Comparison of ENCODE assay signal across 18 cellular contexts in the genomic region with DNA sequence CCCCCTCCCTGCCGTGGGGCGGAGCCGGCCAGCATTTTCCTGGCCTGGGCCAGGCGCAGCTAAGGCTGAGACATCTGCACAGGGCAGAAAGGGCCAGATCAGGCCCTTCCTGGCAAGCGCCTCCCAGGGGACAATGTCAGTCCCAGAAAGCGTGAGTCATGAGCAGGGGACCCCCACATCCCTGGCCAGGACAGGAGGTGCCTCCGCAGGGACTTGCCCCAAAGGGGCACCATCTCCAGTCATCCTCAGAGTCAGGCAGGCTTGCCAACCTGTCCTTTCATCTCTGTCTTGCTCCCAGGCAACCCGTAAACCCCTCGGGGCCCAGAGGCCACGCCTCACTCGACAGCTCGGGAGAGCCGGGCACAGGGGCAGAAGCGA. TPM values are rescaled to one million over a fixed set of nuclear protein-coding genes. Genes with fewer than 3 reads are reported as not detected.
A peak's percentile ranks its signal among the peaks of the same experiment; 100 is the strongest.
DNase-seq lines count a peak whose midpoint lies in the region; ATAC-seq and TF ChIP-seq lines count a peak whose summit lies in the region.
"Had no signal": no experiment of that assay in that cellular context is flagged by ENCODE, and none has a peak within 500 bp of the region (broad histone marks: within the 10 kb centered on the region; RNA-seq: fewer than 3 reads in every experiment).

No MANE protein-coding gene starts in this region.

- no peak overlapping the region for H3K4me3 Mint-ChIP-seq in T-helper 2 cell treated with Interferon-gamma antibody and Interleukin-4, amounts not matched to agents 5 μg/mL and 100 μg/mL, for 36 hours
- H3K4me3 Mint-ChIP-seq in naive thymus-derived CD4-positive, alpha-beta T cell = no peak overlapping the region
- H3K4me3 Mint-ChIP-seq: activated naive CD4-positive, alpha-beta T cell treated with anti-CD3 and anti-CD28 coated beads for 36 hours; HFFc6; naive thymus-derived CD8-positive, alpha-beta T cell had no signal

- no peak for TF ChIP-seq RAD21 in liver (IDR thresholded peaks at IDR 0.05)

- CTCF ChIA-PET in PC-9 (lab: Charles Lee) = no interaction called here
- CTCF ChIA-PET in naive thymus-derived CD4-positive, alpha-beta T cell (lab: Charles Lee) = interaction anchor here (0.6 kb wide), 1 partner anchor 603 kb away, joined by 3 read pairs; no protein-coding TSS in a partner anchor

- H3K9me3 Mint-ChIP-seq in T-helper 2 cell treated with Interferon-gamma antibody and Interleukin-4, amounts not matched to agents 5 μg/mL and 100 μg/mL, for 36 hours = peaks cover 18% of the 10 kb centered on the region
- peaks cover 0 to 21% (median 5%) of the 10 kb centered on the region in 11 donors for H3K9me3 Mint-ChIP-seq in naive thymus-derived CD4-positive, alpha-beta T cell

- peak; percentile 45 for ATAC-seq in GM18520 (IDR thresholded peaks at IDR 0.05; ENCODE audit: unreplicated experiment)
- ATAC-seq in naive thymus-derived CD4-positive, alpha-beta T cell = no peak
- ATAC-seq: naive thymus-derived CD8-positive, alpha-beta T cell had no signal

- H3K9me2 ChIP-seq in PC-9 (ENCODE audit: insufficient read depth) = no peaks in the 10 kb centered on the region

- no peaks in the 10 kb centered on the region for H3K27me3 ChIP-seq in ACC112 (ENCODE audit: insufficient read depth, low read length)
- no peaks in the 10 kb centered on the region for H3K27me3 ChIP-seq in PC-9 (ENCODE audit: insufficient read depth, low read depth)
- H3K27me3 ChIP-seq in liver (ENCODE audit: control insufficient read depth in 4 of 4, insufficient read depth in 4 of 4, low read length in 3 of 4) = no peaks in the 10 kb centered on the region
- no peaks in the 10 kb centered on the region for H3K27me3 ChIP-seq in naive thymus-derived CD4-positive, alpha-beta T cell (ENCODE audit: control insufficient read depth in 2 of 2, insufficient read depth in 2 of 2, low read length in 2 of 2)
- H3K27me3 ChIP-seq: brain microvascular endothelial cell, hepatocyte, Peyer's patch, thyroid gland had no signal

- H3K27me3 Mint-ChIP-seq in T-helper 2 cell treated with Interferon-gamma antibody and Interleukin-4, amounts not matched to agents 5 μg/mL and 100 μg/mL, for 36 hours (ENCODE audit: low read depth) = no peaks in the 10 kb centered on the region
- H3K27me3 Mint-ChIP-seq in naive thymus-derived CD4-positive, alpha-beta T cell = peaks cover 0 to 4% (median 0%) of the 10 kb centered on the region in 5 donors
- H3K27me3 Mint-ChIP-seq: naive thymus-derived CD8-positive, alpha-beta T cell had no signal

- H3K4me1 Mint-ChIP-seq in T-helper 2 cell treated with Interferon-gamma antibody and Interleukin-4, amounts not matched to agents 5 μg/mL and 100 μg/mL, for 36 hours (ENCODE audit: low read depth) = peaks cover 4% of the 10 kb centered on the region
- H3K4me1 Mint-ChIP-seq in naive thymus-derived CD4-positive, alpha-beta T cell = peaks cover 0 to 13% (median 0%) of the 10 kb centered on the region in 7 donors

- H3K9me3 ChIP-seq in PC-9 (ENCODE audit: insufficient read depth, low read depth) = peaks cover 3% of the 10 kb centered on the region
- H3K9me3 ChIP-seq in liver (ENCODE audit: control insufficient read depth in 4 of 4, low read length in 3 of 4) = peaks cover 4 to 11% (median 6%) of the 10 kb centered on the region in 4 donors
- peaks cover 0 to 6% (median 0%) of the 10 kb centered on the region in 3 experiments for H3K9me3 ChIP-seq in naive thymus-derived CD4-positive, alpha-beta T cell (ENCODE audit: control insufficient read depth in 2 of 3, low read length in 3 of 3)
- H3K9me3 ChIP-seq: thyroid gland had no signal

- no TSS peak for BruUV-seq in PC-9 (replicated peaks; lab: Mats Ljungman, UMichigan)

- H3F3A ChIP-seq in PC-9 (ENCODE audit: insufficient read depth, low read depth) = no peaks in the 10 kb centered on the region

- H3K4me3 ChIP-seq in ACC112 (ENCODE audit: low read depth, low read length) (peak overlapping the region; percentile 43; the same call in 1 of the 2 replicates), PC-9 (no peak overlapping the region), liver (ENCODE audit: low read depth in 1 of 3, low read length in 3 of 3) (no peak overlapping the region)
- H3K4me3 ChIP-seq in naive thymus-derived CD4-positive, alpha-beta T cell (ENCODE audit: low read length) = no peak overlapping the region
- H3K4me3 ChIP-seq: hepatocyte, Peyer's patch, thyroid gland had no signal

- H3K4me2 ChIP-seq in PC-9 = no peak overlapping the region
- H3K4me2 ChIP-seq: hepatocyte had no signal

- H3K36me3 ChIP-seq in ACC112 (ENCODE audit: insufficient read depth, low read length) (no peaks in the 10 kb centered on the region), PC-9 (ENCODE audit: low read depth) (no peaks in the 10 kb centered on the region), liver (ENCODE audit: control insufficient read depth in 4 of 4, insufficient read depth in 3 of 4, low read depth in 1 of 4, low read length in 3 of 4) (no peaks in the 10 kb centered on the region)
- no peaks in the 10 kb centered on the region for H3K36me3 ChIP-seq in naive thymus-derived CD4-positive, alpha-beta T cell (ENCODE audit: control insufficient read depth in 2 of 3, insufficient read depth in 3 of 3, low read length in 3 of 3)
- H3K36me3 ChIP-seq: brain microvascular endothelial cell, Peyer's patch, thyroid gland had no signal

- H3K27ac ChIP-seq in ACC112 (ENCODE audit: low read depth, low read length) (no peak overlapping the region), PC-9 (no peak overlapping the region), liver (ENCODE audit: low read depth in 1 of 2, low read length in 2 of 2) (peak overlapping the region; percentile 54 to 64)
- no peak overlapping the region for H3K27ac ChIP-seq in naive thymus-derived CD4-positive, alpha-beta T cell (ENCODE audit: low read depth, low read length)
- H3K27ac ChIP-seq: brain microvascular endothelial cell, hepatocyte, Peyer's patch, thyroid gland had no signal

- POLR2A ChIA-PET in PC-9 (lab: Charles Lee; ENCODE audit: unreplicated experiment) = no interaction called here
- POLR2A ChIA-PET in naive thymus-derived CD4-positive, alpha-beta T cell (lab: Charles Lee) = no interaction called here

- H3K79me2 ChIP-seq in ACC112 (ENCODE audit: control insufficient read depth, insufficient read depth, low read length, unreplicated experiment) (no peaks in the 10 kb centered on the region), PC-9 (ENCODE audit: low read depth) (no peaks in the 10 kb centered on the region)
- H3K79me2 ChIP-seq: hepatocyte had no signal

- WGBS in liver = 87% methylated on average over 14 of the region's 14 CpGs

- H3K36me3 Mint-ChIP-seq in T-helper 2 cell treated with Interferon-gamma antibody and Interleukin-4, amounts not matched to agents 5 μg/mL and 100 μg/mL, for 36 hours (ENCODE audit: low read depth) = peaks cover 12% of the 10 kb centered on the region
- H3K36me3 Mint-ChIP-seq in naive thymus-derived CD4-positive, alpha-beta T cell = peaks cover 0 to 19% (median 4%) of the 10 kb centered on the region in 5 donors

- intact Hi-C loops in PC-9 (cut with micrococcal nuclease; ENCODE audit: unreplicated experiment) = no loop called here
- intact Hi-C loops in naive thymus-derived CD4-positive, alpha-beta T cell (cut with micrococcal nuclease) = no loop called here

- TF ChIP-seq CTCF in PC-9 (conservative IDR thresholded peaks at IDR 0.05) (no peak), liver (IDR thresholded peaks at IDR 0.05; ENCODE audit: low read depth, low read length, missing input control) (no peak)

- H2AFZ ChIP-seq in ACC112 (ENCODE audit: low read length, unreplicated experiment) (no peak overlapping the region), PC-9 (no peak overlapping the region)
- H2AFZ ChIP-seq: hepatocyte had no signal

- peak; percentile 41 to 63 for DNase-seq in PC-9
- DNase-seq in GF-D8 (lab: John Stamatoyannopoulos, UW) = no peak
- no peak for DNase-seq in hypothalamus (lab: John Stamatoyannopoulos, UW)
- no peak for DNase-seq in T-helper 2 cell treated with Interferon-gamma antibody and Interleukin-4, amounts not matched to agents 5 μg/mL and 100 μg/mL, for 36 hours (ENCODE audit: low spot score)
- no peak for DNase-seq in naive thymus-derived CD4-positive, alpha-beta T cell
- DNase-seq: activated naive CD4-positive, alpha-beta T cell treated with anti-CD3 and anti-CD28 coated beads for 36 hours; brain microvascular endothelial cell; HFFc6; Karpas-422; naive thymus-derived CD8-positive, alpha-beta T cell; NCI-H1417 treated with DMSO at 0.1 percent for 48 hours; Peyer's patch; thyroid gland had no signal

- H4K20me1 ChIP-seq in PC-9 (ENCODE audit: insufficient read depth) = no peaks in the 10 kb centered on the region

- H3K4me1 ChIP-seq in ACC112 (ENCODE audit: control insufficient read depth, insufficient read depth, low read length, unreplicated experiment) (peaks cover 8% of the 10 kb centered on the region), PC-9 (replicated peaks; ENCODE audit: insufficient read depth) (no peaks in the 10 kb centered on the region), liver (ENCODE audit: control insufficient read depth in 4 of 4, insufficient read depth in 4 of 4, low read length in 3 of 4) (no peaks in the 10 kb centered on the region)
- no peaks in the 10 kb centered on the region for H3K4me1 ChIP-seq in naive thymus-derived CD4-positive, alpha-beta T cell (ENCODE audit: control insufficient read depth in 2 of 2, insufficient read depth in 2 of 2, low read length in 2 of 2)
- H3K4me1 ChIP-seq: Peyer's patch had no signal

- no peak overlapping the region for H3K9ac ChIP-seq in liver (ENCODE audit: low read depth in 1 of 2, low read length in 2 of 2)

- no peak overlapping the region for H3K27ac Mint-ChIP-seq in T-helper 2 cell treated with Interferon-gamma antibody and Interleukin-4, amounts not matched to agents 5 μg/mL and 100 μg/mL, for 36 hours
- H3K27ac Mint-ChIP-seq in naive thymus-derived CD4-positive, alpha-beta T cell = no peak overlapping the region
- H3K27ac Mint-ChIP-seq: activated naive CD4-positive, alpha-beta T cell treated with anti-CD3 and anti-CD28 coated beads for 36 hours; HFFc6 had no signal

TF ChIP-seq in liver, 16 proteins besides CTCF, POLR2A, EP300 and RAD21 (continues in another document):
- TF ChIP-seq GABPA (IDR thresholded peaks at IDR 0.05 in 1 of 2, conservative IDR thresholded peaks at IDR 0.05 in 1 of 2) (no peak), TAF1 (conservative IDR thresholded peaks at IDR 0.05) (no peak)
- TF ChIP-seq, protein P1, sequence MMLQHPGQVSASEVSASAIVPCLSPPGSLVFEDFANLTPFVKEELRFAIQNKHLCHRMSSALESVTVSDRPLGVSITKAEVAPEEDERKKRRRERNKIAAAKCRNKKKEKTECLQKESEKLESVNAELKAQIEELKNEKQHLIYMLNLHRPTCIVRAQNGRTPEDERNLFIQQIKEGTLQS (IDR thresholded peaks at IDR 0.05) = no peak

RNA-seq across cellular contexts. Expression of gene SOCS1, which starts 43.2 kb away (rescaled TPM):
- total RNA-seq in PC-9 (2021) = 4.6 and 6.7 TPM in 2 replicates
- 10 to 100 TPM in 1 of 2 donors, 1 to 10 TPM in 1; 1.8 to 10.9 TPM for total RNA-seq in liver
- 1 to 10 TPM; 2.2 to 2.5 TPM for polyA plus RNA-seq in liver
- 100 to 1,000 TPM in 1 of 5 experiments, 10 to 100 TPM in 4; 12.8 to 191 (median 46.8) TPM for total RNA-seq in naive thymus-derived CD4-positive, alpha-beta T cell
- 10 to 100 TPM; 15.2 to 15.7 TPM for polyA plus RNA-seq in naive thymus-derived CD4-positive, alpha-beta T cell

RNA-seq across cellular contexts. Expression of gene TNP2, which starts 56.3 kb away (rescaled TPM):
- not detected in 2 replicates for total RNA-seq in PC-9 (2021)
- not detected for total RNA-seq in liver
- not detected for polyA plus RNA-seq in liver
- not detected for total RNA-seq in naive thymus-derived CD4-positive, alpha-beta T cell
- polyA plus RNA-seq in naive thymus-derived CD4-positive, alpha-beta T cell = not detected
- total RNA-seq: activated naive CD4-positive, alpha-beta T cell treated with anti-CD3 and anti-CD28 coated beads for 36 hours; dermis microvascular lymphatic vessel endothelial cell; hepatocyte; HFFc6; naive thymus-derived CD8-positive, alpha-beta T cell; Peyer's patch; thyroid gland had no signal
- polyA plus RNA-seq: hepatocyte; naive thymus-derived CD8-positive, alpha-beta T cell had no signal

Comparison
In these comparisons a context has a peak if more than half of its experiments do, and no peak if none do; other contexts are left out.
1. H3K27ac ChIP-seq: peak in liver (2 of 2); none in ACC112 (single experiment), PC-9 (single experiment) and naive thymus-derived CD4-positive, alpha-beta T cell (single experiment).
2. DNase-seq: peak in PC-9 (2 of 2); none in GF-D8 (single experiment), hypothalamus (0 of 51), T-helper 2 cell treated with Interferon-gamma antibody and Interleukin-4, amounts not matched to agents 5 μg/mL and 100 μg/mL, for 36 hours (single experiment) and naive thymus-derived CD4-positive, alpha-beta T cell (0 of 9).